9 cellular contexts compared by ENCODE assay signal in genomic region chr1:31422505-31423319, GRCh38. TPM values are rescaled to one million over a fixed set of nuclear protein-coding genes. Genes with fewer than 3 reads are reported as not detected.
DNase-seq lines count a peak whose midpoint lies in the region; ATAC-seq and TF ChIP-seq lines count a peak whose summit lies in the region.
"Had no signal": no experiment of that assay in that cellular context is flagged by ENCODE, and none has a peak within 500 bp of the region (broad histone marks: within the 10 kb centered on the region; RNA-seq: fewer than 3 reads in every experiment).

No MANE protein-coding gene starts in this region.

- no peaks in the 10 kb centered on the region for H3K9me3 ChIP-seq in osteoblast (ENCODE audit: low read depth, low read length)
- no peaks in the 10 kb centered on the region for H3K9me3 ChIP-seq in thoracic aorta

- H2AFZ ChIP-seq in osteoblast (ENCODE audit: low read length), result no peak overlapping the region

- H3K9me3 Mint-ChIP-seq in activated T-helper 2 cell treated with anti-CD3 and anti-CD28 coated beads, Interferon-gamma antibody, Interleukin-2, Interleukin-4, amounts not matched to agents 10 μg/mL and 5 μg/mL and 100 μg/mL, durations not matched to agents 14 hours and 24 hours and 36 hours, result no peaks in the 10 kb centered on the region

- POLR2A ChIA-PET in RWPE1 (lab: Yijun Ruan, JAX; ENCODE audit: low non-redundant PET), result interaction anchor here (1.0 kb wide), 1 partner anchor 25 kb away, joined by 3 read pairs; no protein-coding TSS in a partner anchor

- peak; percentile 93 for TF ChIP-seq CTCF in RWPE1 (conservative IDR thresholded peaks at IDR 0.05; ENCODE audit: low read depth)
- TF ChIP-seq CTCF in foreskin keratinocyte (conservative IDR thresholded peaks at IDR 0.05), result peak; percentile 99
- TF ChIP-seq CTCF in osteoblast (IDR thresholded peaks at IDR 0.05; ENCODE audit: extremely low read depth, low read depth, low read length), result peak; percentile 98
- TF ChIP-seq CTCF in thoracic aorta (IDR thresholded peaks at IDR 0.05), result peak; percentile 92

- H3K4me1 Mint-ChIP-seq in activated T-helper 2 cell treated with anti-CD3 and anti-CD28 coated beads, Interferon-gamma antibody, Interleukin-2, Interleukin-4, amounts not matched to agents 10 μg/mL and 5 μg/mL and 100 μg/mL, durations not matched to agents 14 hours and 24 hours and 36 hours (ENCODE audit: low read depth), result peaks cover 8% of the 10 kb centered on the region

- H3K27me3 ChIP-seq in foreskin keratinocyte, result no peaks in the 10 kb centered on the region
- no peaks in the 10 kb centered on the region for H3K27me3 ChIP-seq in osteoblast (ENCODE audit: insufficient read depth, low read length)
- no peaks in the 10 kb centered on the region for H3K27me3 ChIP-seq in thoracic aorta (replicated peaks; ENCODE audit: insufficient read depth)

- H3K4me2 ChIP-seq in osteoblast (ENCODE audit: insufficient read depth, low read length), result peak overlapping the region; percentile 55

- H3K4me1 ChIP-seq in foreskin keratinocyte, result peaks cover 15% of the 10 kb centered on the region
- H3K4me1 ChIP-seq in osteoblast (ENCODE audit: insufficient read depth, low read length), result peaks cover 14% of the 10 kb centered on the region
- no peaks in the 10 kb centered on the region for H3K4me1 ChIP-seq in thoracic aorta (ENCODE audit: control insufficient read depth in 1 of 2, low read depth in 2 of 2)

- H3K36me3 Mint-ChIP-seq in activated T-helper 2 cell treated with anti-CD3 and anti-CD28 coated beads, Interferon-gamma antibody, Interleukin-2, Interleukin-4, amounts not matched to agents 10 μg/mL and 5 μg/mL and 100 μg/mL, durations not matched to agents 14 hours and 24 hours and 36 hours (ENCODE audit: low read depth), result no peaks in the 10 kb centered on the region

- peaks cover 38% of the 10 kb centered on the region for H4K20me1 ChIP-seq in osteoblast (ENCODE audit: insufficient read depth, low read length)

- no peak overlapping the region for H3K27ac Mint-ChIP-seq in activated T-helper 2 cell treated with anti-CD3 and anti-CD28 coated beads, Interferon-gamma antibody, Interleukin-2, Interleukin-4, amounts not matched to agents 10 μg/mL and 5 μg/mL and 100 μg/mL, durations not matched to agents 14 hours and 24 hours and 36 hours

- no peak overlapping the region for H3K4me3 Mint-ChIP-seq in activated T-helper 2 cell treated with anti-CD3 and anti-CD28 coated beads, Interferon-gamma antibody, Interleukin-2, Interleukin-4, amounts not matched to agents 10 μg/mL and 5 μg/mL and 100 μg/mL, durations not matched to agents 14 hours and 24 hours and 36 hours (ENCODE audit: low read depth)

- H3K27ac ChIP-seq in RWPE1 (peak overlapping the region; percentile 87), foreskin keratinocyte (peak overlapping the region; percentile 38), osteoblast (ENCODE audit: low read depth, low read length) (peak overlapping the region; percentile 26), thoracic aorta (no peak overlapping the region)

- H3K36me3 ChIP-seq in osteoblast (ENCODE audit: insufficient read depth, low read length) (peaks cover 29% of the 10 kb centered on the region), thoracic aorta (no peaks in the 10 kb centered on the region)

- H3K4me3 ChIP-seq in osteoblast (ENCODE audit: insufficient read depth, low read length), result no peak overlapping the region
- no peak overlapping the region for H3K4me3 ChIP-seq in thoracic aorta
- H3K4me3 ChIP-seq: skin epidermis had no signal

- peak; percentile 91 for ATAC-seq in foreskin keratinocyte
- no peak for ATAC-seq in thoracic aorta (ENCODE audit: insufficient number of reproducible peaks, low FRiP score, low read depth)
- ATAC-seq in HG03521 (IDR thresholded peaks at IDR 0.05; ENCODE audit: unreplicated experiment), result no peak

- DNase-seq in ELR (ENCODE audit: low read depth), result peak; percentile 90
- peak; percentile 83 for DNase-seq in HuH-7.5 (ENCODE audit: low spot score)
- peak; percentile 94 for DNase-seq in RWPE1 (ENCODE audit: low spot score)
- peak; percentile 46 for DNase-seq in activated T-helper 2 cell treated with anti-CD3 and anti-CD28 coated beads, Interferon-gamma antibody, Interleukin-2, Interleukin-4, amounts not matched to agents 10 μg/mL and 5 μg/mL and 100 μg/mL, durations not matched to agents 14 hours and 24 hours and 36 hours (ENCODE audit: low spot score)
- peak; percentile 82 to 94 for DNase-seq in foreskin keratinocyte
- DNase-seq in osteoblast (ENCODE audit: insufficient read length, low spot score, missing footprints), result peak; percentile 95
- DNase-seq in thoracic aorta (ENCODE audit: low spot score), result peak; percentile 17

- peaks cover 51% of the 10 kb centered on the region for H3K79me2 ChIP-seq in osteoblast (ENCODE audit: insufficient read depth, low read length)

- CTCF ChIA-PET in RWPE1 (lab: Yijun Ruan, JAX), result interaction anchor here (0.5 to 2.9 kb wide), 9 partner anchors 12 to 238 kb away, joined by 3 to 34 read pairs (median 4); partner anchors contain the start of genes SNRNP40 and ZCCHC17

- H3K27me3 Mint-ChIP-seq in activated T-helper 2 cell treated with anti-CD3 and anti-CD28 coated beads, Interferon-gamma antibody, Interleukin-2, Interleukin-4, amounts not matched to agents 10 μg/mL and 5 μg/mL and 100 μg/mL, durations not matched to agents 14 hours and 24 hours and 36 hours (ENCODE audit: low read depth), result peaks cover 19% of the 10 kb centered on the region

- intact Hi-C loops in activated T-helper 2 cell treated with anti-CD3 and anti-CD28 coated beads, Interferon-gamma antibody, Interleukin-2, Interleukin-4, amounts not matched to agents 10 μg/mL and 5 μg/mL and 100 μg/mL, durations not matched to agents 14 hours and 24 hours and 36 hours (cut with micrococcal nuclease), result loop anchor here (1.0 to 5.0 kb wide), 2 partner anchors 28 to 240 kb away; no protein-coding TSS in a partner anchor

RNA-seq across cellular contexts. Expression of gene SERINC2, which starts 9.7 kb away (rescaled TPM):
- 0.21 and 0.27 TPM in 2 replicates for total RNA-seq in activated T-helper 2 cell treated with anti-CD3 and anti-CD28 coated beads, Interferon-gamma antibody, Interleukin-2, Interleukin-4, amounts not matched to agents 10 μg/mL and 5 μg/mL and 100 μg/mL, durations not matched to agents 14 hours and 24 hours and 36 hours
- total RNA-seq in foreskin keratinocyte, result 153 and 158 TPM in 2 replicates
- polyA plus RNA-seq in foreskin keratinocyte, result 328 and 341 TPM in 2 replicates
- total RNA-seq in osteoblast, result 10.9 and 22.4 TPM in 2 replicates
- 10 to 100 TPM in 1 of 2 donors, 1 to 10 TPM in 1; 7.6 to 12.3 TPM for total RNA-seq in thoracic aorta

RNA-seq across cellular contexts. Expression of gene FABP3, which starts 49.8 kb away (rescaled TPM):
- not detected in 2 replicates for total RNA-seq in activated T-helper 2 cell treated with anti-CD3 and anti-CD28 coated beads, Interferon-gamma antibody, Interleukin-2, Interleukin-4, amounts not matched to agents 10 μg/mL and 5 μg/mL and 100 μg/mL, durations not matched to agents 14 hours and 24 hours and 36 hours
- total RNA-seq in foreskin keratinocyte, result 3.4 and 4.5 TPM in 2 replicates
- polyA plus RNA-seq in foreskin keratinocyte, result 5.7 and 5.9 TPM in 2 replicates
- total RNA-seq in osteoblast, result 28.6 and 38.0 TPM in 2 replicates
- 10 to 100 TPM; 19.2 to 28.6 TPM for total RNA-seq in thoracic aorta

Comparison
In these comparisons a context has a peak if more than half of its experiments do, and no peak if none do; other contexts are left out.
1. DNase-seq: peak in every context shown above with its lines; median percentile 95 in osteoblast; 94 in RWPE1; 90 in ELR; 88 in foreskin keratinocyte; 83 in HuH-7.5; 46 in activated T-helper 2 cell treated with anti-CD3 and anti-CD28 coated beads, Interferon-gamma antibody, Interleukin-2, Interleukin-4, amounts not matched to agents 10 μg/mL and 5 μg/mL and 100 μg/mL, durations not matched to agents 14 hours and 24 hours and 36 hours; 17 in thoracic aorta.
2. H3K27ac ChIP-seq: peak in RWPE1 (single experiment), foreskin keratinocyte (single experiment) and osteoblast (single experiment); none in thoracic aorta (0 of 2).
3. Peak in every context shown above with its lines, with median percentiles within 50 percentile points of each other: CTCF ChIP-seq.